8 cellular contexts compared by ENCODE assay signal in the genomic region with DNA sequence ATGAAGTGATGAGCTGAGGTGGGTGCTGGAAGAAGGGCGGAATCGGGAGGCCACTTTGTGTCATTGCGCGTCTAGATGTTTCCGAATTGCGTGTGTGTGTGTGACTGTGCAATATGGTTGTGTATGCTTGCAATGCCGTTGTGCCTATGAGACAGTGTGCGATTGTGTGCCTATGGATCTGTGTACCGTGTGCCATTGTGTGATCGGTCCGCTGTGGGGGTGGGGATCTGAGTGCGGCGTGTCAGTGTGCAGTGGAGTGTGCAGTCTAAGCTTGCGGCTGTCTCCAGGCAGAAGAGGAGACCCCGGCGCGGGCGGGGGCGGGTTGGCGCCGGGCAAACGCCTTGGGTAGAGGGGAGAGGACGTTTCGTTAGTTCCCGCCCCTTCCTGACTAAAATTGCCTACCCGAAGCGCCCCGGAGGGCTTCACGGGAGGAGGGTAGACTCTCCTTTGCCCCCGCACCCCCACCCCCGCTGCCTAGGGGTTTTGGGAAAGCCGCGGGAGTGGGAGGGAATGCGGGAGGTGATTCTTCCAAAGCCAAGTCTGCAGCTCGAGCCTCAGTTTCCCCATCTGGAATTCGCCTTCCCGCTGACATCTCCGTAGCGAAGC. TPM values are rescaled to one million over a fixed set of nuclear protein-coding genes. Genes with fewer than 3 reads are reported as not detected.
DNase-seq lines count a peak whose midpoint lies in the region; ATAC-seq, FAIRE-seq and TF ChIP-seq lines count a peak whose summit lies in the region.

No MANE protein-coding gene starts in this region.

- peak; percentile 98 for FAIRE-seq in GM12891 (lab: Jason Lieb, UNC)

- WGBS in mammary epithelial cell (ENCODE audit: low coverage, missing lambda C conversion rate) = 9% methylated on average over 16 of the region's 39 CpGs
- 2 to 10% (median 4%) methylated on average over 27 to 39 of the region's 39 CpGs for WGBS in spleen, 5 donors

- H3K4me3 ChIP-seq in mammary epithelial cell (replicated peaks in 1 of 3; ENCODE audit: insufficient read depth in 1 of 3, low read depth in 2 of 3, low read length in 3 of 3) (peak overlapping the region; percentile 11 to 27 (median 23)), spleen (peak overlapping the region; percentile 41 to 74 (median 54))

- H3K36me3 ChIP-seq in mammary epithelial cell (ENCODE audit: insufficient read depth, low read length) (peaks cover 18% of the 10 kb centered on the region), spleen (peaks cover 0 to 51% (median 23%) of the 10 kb centered on the region in 6 donors)

- CTCF ChIA-PET in mammary epithelial cell (lab: Charles Lee; ENCODE audit: low non-redundant PET) = interaction anchor here (0.6 to 0.7 kb wide), 3 partner anchors 44 to 192 kb away, joined by 3 to 4 read pairs (median 4); partner anchors contain the start of gene TAF7

- no TSS peak for BruUV-seq in mammary epithelial cell (replicated peaks; lab: Mats Ljungman, UMichigan)

- no peaks in the 10 kb centered on the region for H4K20me1 ChIP-seq in mammary epithelial cell (ENCODE audit: insufficient read depth, low read length)

- ATAC-seq in HG03457 (IDR thresholded peaks at IDR 0.05; ENCODE audit: unreplicated experiment) = no peak

- DNase-seq in GM12891 (ENCODE audit: insufficient read length, low spot score) (no peak), SK-MEL-5 (ENCODE audit: low read depth, low spot score) (peak; percentile 25), mammary epithelial cell (no peak), iPS-NIHi7 (ENCODE audit: extremely low spot score) (peak; percentile 34), spleen (peak; percentile 86), superior temporal gyrus (ENCODE audit: extremely low spot score) (no peak), posterior vena cava (ENCODE audit: low spot score) (no peak)

- peak overlapping the region; percentile 24 for H2AFZ ChIP-seq in mammary epithelial cell (ENCODE audit: low read depth, low read length)

- peak; percentile 65 for TF ChIP-seq POLR2A in GM12891 (IDR thresholded peaks at IDR 0.05; ENCODE audit: low read depth, low read length)
- no peak for TF ChIP-seq POLR2A in spleen (IDR thresholded peaks at IDR 0.05)

- peak overlapping the region; percentile 78 for H3K4me2 ChIP-seq in mammary epithelial cell (ENCODE audit: insufficient read depth, low read depth, low read length)

- in situ Hi-C loops in SK-MEL-5 (cut with HindIII; ENCODE audit: low pct_unique_long_range_greater_than_20kb, low sequenced_read_pairs) = no loop called here
- in situ Hi-C loops in mammary epithelial cell (cut with MboI; ENCODE audit: low sequenced_read_pairs in 2 of 2) = no loop called here

- TF ChIP-seq CTCF in mammary epithelial cell (conservative IDR thresholded peaks at IDR 0.05 in 1 of 2, IDR thresholded peaks at IDR 0.05 in 1 of 2; ENCODE audit: extremely low read depth in 1 of 2, insufficient read depth in 1 of 2, low read depth in 1 of 2, low read length in 2 of 2) (no peak), spleen (IDR thresholded peaks at IDR 0.05 in 8 of 11, conservative IDR thresholded peaks at IDR 0.05 in 3 of 11) (no peak)

- H3K9me3 ChIP-seq in mammary epithelial cell (replicated peaks; ENCODE audit: insufficient read depth, low read length) (no peaks in the 10 kb centered on the region), spleen (no peaks in the 10 kb centered on the region)

- H3K27ac ChIP-seq in mammary epithelial cell (ENCODE audit: insufficient read depth, low read depth, low read length) (peak overlapping the region; percentile 82), spleen (peak overlapping the region; percentile 36 to 87 (median 82))

- dilution Hi-C loops in mammary epithelial cell (cut with HindIII; ENCODE audit: low sequenced_read_pairs) = loop anchor here (5.0 kb wide), 1 partner anchor 86 kb away; no protein-coding TSS in a partner anchor

- intact Hi-C loops in mammary epithelial cell (cut with micrococcal nuclease) (loop anchor here (1.0 kb wide), 1 partner anchor 100 kb away; no protein-coding TSS in a partner anchor), spleen (cut with DNase I; ENCODE audit: low total_unique reads) (no loop called here), posterior vena cava (cut with DNase I) (loop anchor here in 1 of 2 donors (5.0 kb wide), 1 partner anchor 36 kb away; the partner anchor contains the start of gene PCDHGC3)

- H3K27me3 ChIP-seq in mammary epithelial cell (ENCODE audit: insufficient read depth, low read length) (no peaks in the 10 kb centered on the region), spleen (replicated peaks in 1 of 7) (no peaks in the 10 kb centered on the region)

- peaks cover 60% of the 10 kb centered on the region for H3K4me1 ChIP-seq in mammary epithelial cell (ENCODE audit: insufficient read depth, low read length)
- H3K4me1 ChIP-seq in spleen = peaks cover 16 to 98% (median 69%) of the 10 kb centered on the region in 6 donors

- H3K9ac ChIP-seq in mammary epithelial cell (ENCODE audit: insufficient read depth, low read length) = peak overlapping the region; percentile 78

- peaks cover 6% of the 10 kb centered on the region for H3K79me2 ChIP-seq in mammary epithelial cell (ENCODE audit: insufficient read depth, low read length)

TF ChIP-seq in GM12891, 5 proteins besides CTCF, POLR2A, EP300 and RAD21:
- TF ChIP-seq POLR2AphosphoS5 (IDR thresholded peaks at IDR 0.05; ENCODE audit: low read depth, low read length) (no peak), TAF1 (IDR thresholded peaks at IDR 0.05; ENCODE audit: low read depth, low read length) (no peak), PAX5 (IDR thresholded peaks at IDR 0.05; ENCODE audit: insufficient read depth, low read length, severe bottlenecking) (no peak), SPI1 (IDR thresholded peaks at IDR 0.05; ENCODE audit: low read depth, low read length) (no peak), POU2F2 (IDR thresholded peaks at IDR 0.05; ENCODE audit: low read depth, low read length) (no peak)
TF ChIP-seq in GM12891: peak in this region for 0.

RNA-seq across cellular contexts. Expression of gene PCDHGC5, which starts 24.2 kb away (rescaled TPM):
- polyA plus RNA-seq in GM12891 (2012; ENCODE audit: low read depth, missing spikeins) = 0.05 TPM
- total RNA-seq in SK-MEL-5 (2014; rRNA removed; shearing (Covaris generic)) = 0.05 and 0.19 TPM in 2 replicates
- polyA plus RNA-seq in SK-MEL-5 (2015; cell fraction: cytosol; rRNA removed) = 0.13 TPM in 1 of 2 replicates, not detected in the other
- polyA plus RNA-seq in SK-MEL-5 (2015; cell fraction: nucleus; rRNA removed) = not detected in 2 replicates
- 1 to 10 TPM; 1.8 to 3.3 TPM for total RNA-seq in mammary epithelial cell
- polyA plus RNA-seq in mammary epithelial cell = 0.59 TPM
- 1.7 TPM for polyA minus RNA-seq in mammary epithelial cell
- 1 to 10 TPM in 5 of 7 donors, under 1 TPM in 2; 0.93 to 2.5 (median 1.2) TPM for total RNA-seq in spleen
- under 1 TPM in 2 of 3 donors, not detected in 1; 0.02 to 0.10 TPM for polyA plus RNA-seq in spleen
- 1 to 10 TPM; 2.3 to 2.6 TPM for total RNA-seq in posterior vena cava

RNA-seq across cellular contexts. Expression of gene PCDHGC4, which starts 28.3 kb away (rescaled TPM):
- polyA plus RNA-seq in GM12891 (2012; ENCODE audit: low read depth, missing spikeins) = 0.14 TPM
- 0.11 TPM in 1 of 2 replicates, not detected in the other for total RNA-seq in SK-MEL-5 (2014; rRNA removed; shearing (Covaris generic))
- polyA plus RNA-seq in SK-MEL-5 (2015; cell fraction: cytosol; rRNA removed) = not detected in 2 replicates
- polyA plus RNA-seq in SK-MEL-5 (2015; cell fraction: nucleus; rRNA removed) = 0.26 TPM in 1 of 2 replicates, not detected in the other
- total RNA-seq in mammary epithelial cell (1 to 10 TPM; 1.2 to 2.7 TPM), spleen (1 to 10 TPM; 1.3 to 3.9 (median 2.6) TPM), posterior vena cava (1 to 10 TPM; 2.0 to 2.9 TPM)
- polyA plus RNA-seq in mammary epithelial cell (0.14 TPM), spleen (under 1 TPM in 2 of 3 donors, not detected in 1; 0.03 TPM)
- 0.21 TPM for polyA minus RNA-seq in mammary epithelial cell

RNA-seq across cellular contexts. Expression of gene PCDHGC3, which starts 37.4 kb away (rescaled TPM):
- 8.0 TPM for polyA plus RNA-seq in GM12891 (2012; ENCODE audit: low read depth, missing spikeins)
- total RNA-seq in SK-MEL-5 (2014; rRNA removed; shearing (Covaris generic)) = 9.8 and 12.5 TPM in 2 replicates
- polyA plus RNA-seq in SK-MEL-5 (2015; cell fraction: cytosol; rRNA removed) = 26.9 and 36.1 TPM in 2 replicates
- 0.19 and 4.5 TPM in 2 replicates for polyA plus RNA-seq in SK-MEL-5 (2015; cell fraction: nucleus; rRNA removed)
- total RNA-seq in mammary epithelial cell (10 to 100 TPM; 74.7 to 76.3 TPM), spleen (10 to 100 TPM; 10.7 to 26.7 (median 22.5) TPM), posterior vena cava (10 to 100 TPM; 71.1 to 90.6 TPM)
- polyA plus RNA-seq in mammary epithelial cell (48.6 TPM), spleen (10 to 100 TPM in 2 of 3 donors, 1 to 10 TPM in 1; 7.0 to 12.7 (median 10.3) TPM)
- 134 TPM for polyA minus RNA-seq in mammary epithelial cell

Comparison
In these comparisons a context has a peak if more than half of its experiments do, and no peak if none do; other contexts are left out.
1. DNase-seq: peak in SK-MEL-5 (single experiment), iPS-NIHi7 (single experiment) and spleen (single experiment); none in GM12891 (single experiment), mammary epithelial cell (single experiment), superior temporal gyrus (single experiment) and posterior vena cava (single experiment).